ENCODE assay signal across 1 cellular context in genomic region chr3:52493232-52494017, GRCh38.
TF ChIP-seq lines count a peak whose summit lies in the region.

No MANE protein-coding gene starts in this region.

TF ChIP-seq in HEK293, 187 proteins besides CTCF, POLR2A, EP300 and RAD21 (continued from another document):
- TF ChIP-seq ZNF362 (tag by site-specific recombination; IDR thresholded peaks at IDR 0.05) (no peak), ELK4 (IDR thresholded peaks at IDR 0.05; ENCODE audit: borderline replicate concordance, low read depth, low read length) (no peak), GLIS1 (tag by site-specific recombination; IDR thresholded peaks at IDR 0.05) (peak; percentile 83)
